ENCODE assay signal across 18 cellular contexts in genomic region chr9:92610470-92611420, GRCh38. TPM values are rescaled to one million over a fixed set of nuclear protein-coding genes. Genes with fewer than 3 reads are reported as not detected.
DNase-seq lines count a peak whose midpoint lies in the region; ATAC-seq, FAIRE-seq and TF ChIP-seq lines count a peak whose summit lies in the region.
"Had no signal": no experiment of that assay in that cellular context is flagged by ENCODE, and none has a peak within 500 bp of the region (broad histone marks: within the 10 kb centered on the region; RNA-seq: fewer than 3 reads in every experiment).

No MANE protein-coding gene starts in this region.

- H3K27ac ChIP-seq in K562 (ENCODE audit: extremely low read depth, low read depth, low read length), result no peak overlapping the region
- peak overlapping the region; percentile 86 for H3K27ac ChIP-seq in left ventricle myocardium inferior (replicated peaks)
- H3K27ac ChIP-seq in sigmoid colon, result peak overlapping the region; percentile 58 to 72 (median 69)
- no peak overlapping the region for H3K27ac ChIP-seq in spleen
- H3K27ac ChIP-seq: brain microvascular endothelial cell had no signal

- no TSS peak for BruUV-seq in K562 (replicated peaks; lab: Mats Ljungman, UMichigan)

- H3K36me3 ChIP-seq in K562 (ENCODE audit: control insufficient read depth, insufficient read depth, low read length), result peaks cover 45% of the 10 kb centered on the region
- peaks cover 43% of the 10 kb centered on the region for H3K36me3 ChIP-seq in left ventricle myocardium inferior
- peaks cover 0 to 15% (median 2%) of the 10 kb centered on the region in 4 donors for H3K36me3 ChIP-seq in sigmoid colon
- H3K36me3 ChIP-seq in spleen, result peaks cover 3 to 59% (median 42%) of the 10 kb centered on the region in 6 donors

- peak; percentile 56 for DNase-seq in AG20443 (ENCODE audit: low spot score)
- DNase-seq in K562 (ENCODE audit: extremely low read depth in 1 of 4, low spot score in 3 of 4), result no peak
- DNase-seq in left ventricle myocardium inferior, result peak; percentile 64
- DNase-seq in sigmoid colon, result no peak
- no peak for DNase-seq in omental fat pad (ENCODE audit: low spot score)
- no peak for DNase-seq in spleen
- no peak for DNase-seq in T1000 (lab: John Stamatoyannopoulos, UW)
- DNase-seq: activated CD4-positive, alpha-beta T cell treated with anti-CD3 and anti-CD28 coated beads, Interleukin-2, amount 10 ng/mL, durations not matched to agents 7 days and 5 days; activated T-cell treated with anti-CD3 and anti-CD28 coated beads, Interleukin-2, amount 50 U/mL, for 48 hours; AML-193; brain microvascular endothelial cell; DMS79; left colon; SHP77 treated with DMSO at 0.1 percent for 48 hours had no signal

- no peak overlapping the region for H3K4me2 ChIP-seq in K562 (ENCODE audit: insufficient read depth, low read length)

- no peak for TF ChIP-seq RAD21 in K562 (CRISPR knock-in tag; conservative IDR thresholded peaks at IDR 0.05 in 1 of 2, IDR thresholded peaks at IDR 0.05 in 1 of 2)

- intact Hi-C loops in K562 (cut with micrococcal nuclease) (no loop called here), left ventricle myocardium inferior (cut with micrococcal nuclease) (no loop called here), sigmoid colon (cut with DNase I) (no loop called here), spleen (cut with DNase I; ENCODE audit: low total_unique reads) (no loop called here)

- ATAC-seq in K562 (no peak; the same call in 2 of the 3 replicates), omental fat pad (ENCODE audit: low FRiP score) (no peak), HG03097 (IDR thresholded peaks at IDR 0.05; ENCODE audit: low FRiP score, unreplicated experiment) (no peak)
- ATAC-seq: left colon; natural killer cell treated with Interleukin-12 subunit alpha and Interleukin-12 subunit beta and Interleukin-15 and Interleukin-18, amount 100 ng/mL, for 72 hours had no signal

- in situ Hi-C loops in K562 (cut with MboI), result no loop called here

- H3K4me3 ChIP-seq in K562, result no peak overlapping the region
- no peak overlapping the region for H3K4me3 ChIP-seq in left ventricle myocardium inferior
- H3K4me3 ChIP-seq in sigmoid colon, result no peak overlapping the region
- no peak overlapping the region for H3K4me3 ChIP-seq in spleen
- H3K4me3 ChIP-seq: thoracic aorta had no signal

- TF ChIP-seq CTCF in K562 (IDR thresholded peaks at IDR 0.05 in 2 of 3, conservative IDR thresholded peaks at IDR 0.05 in 1 of 3; ENCODE audit: insufficient read depth in 2 of 3, low read depth in 1 of 3, low read length in 3 of 3) (no peak), left ventricle myocardium inferior (IDR thresholded peaks at IDR 0.05; ENCODE audit: borderline replicate concordance) (no peak), sigmoid colon (IDR thresholded peaks at IDR 0.05) (no peak), omental fat pad (IDR thresholded peaks at IDR 0.05) (no peak), spleen (IDR thresholded peaks at IDR 0.05 in 8 of 11, conservative IDR thresholded peaks at IDR 0.05 in 3 of 11) (no peak)

- no peaks in the 10 kb centered on the region for H4K20me1 ChIP-seq in K562 (replicated peaks; ENCODE audit: control insufficient read depth, insufficient read depth, low read length)

- peaks cover 0 to 14% of the 10 kb centered on the region in 2 experiments; a peak in 1 of 5 replicates for H3K4me1 ChIP-seq in K562 (replicated peaks in 1 of 2; ENCODE audit: control insufficient read depth in 2 of 2, insufficient read depth in 2 of 2, low read length in 2 of 2)
- H3K4me1 ChIP-seq in left ventricle myocardium inferior, result peaks cover 52% of the 10 kb centered on the region
- H3K4me1 ChIP-seq in sigmoid colon, result peaks cover 0 to 55% (median 39%) of the 10 kb centered on the region in 4 donors
- peaks cover 0 to 4% (median 0%) of the 10 kb centered on the region in 6 donors for H3K4me1 ChIP-seq in spleen

- CTCF ChIA-PET in K562 (lab: Yijun Ruan, JAX; ENCODE audit: low intra/inter-chr PET ratio), result no interaction called here

- H3K9me3 ChIP-seq in K562 (replicated peaks; ENCODE audit: control insufficient read depth, insufficient read depth, low read depth, low read length) (no peaks in the 10 kb centered on the region), left ventricle myocardium inferior (replicated peaks) (peaks cover 3% of the 10 kb centered on the region), sigmoid colon (no peaks in the 10 kb centered on the region), spleen (peaks cover 0 to 3% (median 2%) of the 10 kb centered on the region in 8 donors)
- H3K9me3 ChIP-seq: thoracic aorta had no signal

- FAIRE-seq in K562 (lab: Jason Lieb, UNC), result no peak
- FAIRE-seq: endometrium had no signal

- no peak for TF ChIP-seq EP300 in K562 (IDR thresholded peaks at IDR 0.05; ENCODE audit: low read length)
- TF ChIP-seq EP300 in sigmoid colon (IDR thresholded peaks at IDR 0.05), result peak in 1 of 4 donors; percentile 24

- no peak overlapping the region for H2AFZ ChIP-seq in K562 (ENCODE audit: low read depth, low read length)

- no peaks in the 10 kb centered on the region for H3K27me3 ChIP-seq in K562 (ENCODE audit: control insufficient read depth in 2 of 2, insufficient read depth in 2 of 2, low read length in 2 of 2)
- H3K27me3 ChIP-seq in left ventricle myocardium inferior (ENCODE audit: low read depth), result no peaks in the 10 kb centered on the region
- H3K27me3 ChIP-seq in sigmoid colon, result no peaks in the 10 kb centered on the region
- H3K27me3 ChIP-seq in spleen (replicated peaks in 1 of 7), result no peaks in the 10 kb centered on the region
- H3K27me3 ChIP-seq: brain microvascular endothelial cell had no signal

- no peaks in the 10 kb centered on the region for H3K9me1 ChIP-seq in K562 (ENCODE audit: control insufficient read depth, insufficient read depth, low read length)

- peak overlapping the region in 1 of 2 experiments; percentile 24; a peak in 2 of 4 replicates for H3K9ac ChIP-seq in K562 (ENCODE audit: insufficient read depth in 1 of 2, low read depth in 2 of 2, low read length in 2 of 2)

- POLR2A ChIA-PET in K562 (lab: Yijun Ruan, JAX), result no interaction called here

- H3K79me2 ChIP-seq in K562 (ENCODE audit: control insufficient read depth, insufficient read depth, low read length), result no peaks in the 10 kb centered on the region

- WGBS in K562 (ENCODE audit: insufficient coverage, low coverage, missing lambda C conversion rate), result 78% methylated on average over 26 of the region's 32 CpGs
- WGBS in sigmoid colon, 2 donors, result 91 to 92% methylated on average over 32 of the region's 32 CpGs
- 93 to 96% (median 95%) methylated on average over 22 to 32 of the region's 32 CpGs for WGBS in spleen, 5 donors

- TF ChIP-seq POLR2A in K562 (conservative IDR thresholded peaks at IDR 0.05) (no peak), sigmoid colon (IDR thresholded peaks at IDR 0.05) (no peak), spleen (IDR thresholded peaks at IDR 0.05) (no peak)

TF ChIP-seq in K562, 482 proteins besides CTCF, POLR2A, EP300 and RAD21:
- TF ChIP-seq HOXB6 (CRISPR knock-in tag; IDR thresholded peaks at IDR 0.05; ENCODE audit: borderline replicate concordance), result no peak
- TF ChIP-seq POLR2G (IDR thresholded peaks at IDR 0.05; ENCODE audit: low read depth, low read length), result peak; percentile 23; the same call in 1 of the 2 replicates
- TF ChIP-seq SETDB1 (IDR thresholded peaks at IDR 0.05; ENCODE audit: low read length), result no peak
- TF ChIP-seq ARID2 (IDR thresholded peaks at IDR 0.05), result no peak
- TF ChIP-seq ZNF316 (IDR thresholded peaks at IDR 0.05), result peak; percentile 60
- TF ChIP-seq RBFOX2 (IDR thresholded peaks at IDR 0.05; ENCODE audit: low read depth, low read length), result no peak
- no peak for TF ChIP-seq SRSF7 (optimal IDR thresholded peaks at IDR 0.05; ENCODE audit: low read depth, low read length)
- TF ChIP-seq NFE2 (IDR thresholded peaks at IDR 0.05; ENCODE audit: low read depth), result peak; percentile 29; the same call in 1 of the 2 replicates
- no peak for TF ChIP-seq ETV5 (CRISPR knock-in tag; IDR thresholded peaks at IDR 0.05; ENCODE audit: low read depth)
- TF ChIP-seq ZNF695 (CRISPR knock-in tag; IDR thresholded peaks at IDR 0.05), result no peak
- no peak for TF ChIP-seq ID3 (CRISPR knock-in tag; IDR thresholded peaks at IDR 0.05)
- no peak for TF ChIP-seq ID3 (tag; IDR thresholded peaks at IDR 0.05)
- TF ChIP-seq CEBPB (tag; IDR thresholded peaks at IDR 0.05), result no peak
- TF ChIP-seq ZKSCAN1 (IDR thresholded peaks at IDR 0.05; ENCODE audit: low read depth, low read length), result no peak
- TF ChIP-seq C11orf30 (IDR thresholded peaks at IDR 0.05; ENCODE audit: low read depth), result peak; percentile 60

RNA-seq across cellular contexts. Expression of gene IPPK, which starts 59.2 kb away (rescaled TPM):
- 42.1 and 46.0 TPM in 2 replicates for total RNA-seq in K562 (2011; cell fraction: chromatin; rRNA removed; ENCODE audit: low replicate concordance)
- total RNA-seq in K562 (2011; cell fraction: nucleolus; rRNA removed), result 27.7 and 28.2 TPM in 2 replicates
- 26.2 and 30.0 TPM in 2 replicates for total RNA-seq in K562 (2011; cell fraction: nucleoplasm; rRNA removed)
- total RNA-seq in K562 (2014; rRNA removed), result 11.2 and 11.3 TPM in 2 replicates
- total RNA-seq in K562 (2014; rRNA removed; fragmentation: Illumina TruSeq; extraction: Trizol), result 14.2 and 14.5 TPM in 2 replicates
- total RNA-seq in K562 (2015; rRNA removed; fragmentation: Illumina TruSeq; extraction: Trizol), result 11.1 and 11.2 TPM in 2 replicates
- total RNA-seq in K562 (2021), result 9.7 and 11.1 TPM in 2 replicates
- 21.1 and 22.2 TPM in 2 replicates for polyA plus RNA-seq in K562 (2011; rRNA removed)
- polyA plus RNA-seq in K562 (2011; cell fraction: cytosol; rRNA removed), result 19.0 and 20.1 TPM in 2 replicates
- polyA plus RNA-seq in K562 (2011; cell fraction: nucleus; rRNA removed), result 58.7 and 61.8 TPM in 2 replicates
- polyA plus RNA-seq in K562 (2012), result 8.4 and 9.4 TPM in 2 replicates
- polyA plus RNA-seq in K562 (2014; fragmentation: Illumina TruSeq; extraction: Trizol), result 15.2 and 16.0 TPM in 2 replicates
- 1 to 10 TPM; 3.1 TPM for polyA plus RNA-seq in K562 (2014; fragmentation: Nextera tagmentation; extraction: Ambion mirVana)
- 10.9 and 13.0 TPM in 2 replicates for polyA plus RNA-seq in K562 (2014; rRNA removed)
- polyA minus RNA-seq in K562 (2011; rRNA and poly(A)+ RNA removed), result 31.1 and 42.9 TPM in 2 replicates
- 11.0 and 13.6 TPM in 2 replicates for polyA minus RNA-seq in K562 (2011; cell fraction: cytosol; rRNA and poly(A)+ RNA removed)
- 10.8 and 11.0 TPM in 2 replicates for polyA minus RNA-seq in K562 (2011; cell fraction: nucleus; rRNA and poly(A)+ RNA removed)
- 7.3 TPM for total RNA-seq in left ventricle myocardium inferior
- 10 to 100 TPM in 1 of 4 donors, 1 to 10 TPM in 3; 5.7 to 12.5 (median 6.9) TPM for total RNA-seq in sigmoid colon
- polyA plus RNA-seq in sigmoid colon, result 1 to 10 TPM; 3.6 to 7.8 (median 4.4) TPM
- 10 to 100 TPM in 3 of 4 donors, 1 to 10 TPM in 1; 10.0 to 26.2 (median 12.5) TPM for total RNA-seq in omental fat pad
- total RNA-seq in spleen, result 10 to 100 TPM in 6 of 7 donors, 1 to 10 TPM in 1; 10.0 to 14.6 (median 12.1) TPM
- 1 to 10 TPM; 6.1 to 7.9 (median 6.4) TPM for polyA plus RNA-seq in spleen

Comparison
In these comparisons a context has a peak if more than half of its experiments do, and no peak if none do; other contexts are left out.
1. DNase-seq: peak in AG20443 (single experiment) and left ventricle myocardium inferior (single experiment); none in K562 (0 of 4), sigmoid colon (single experiment), omental fat pad (single experiment), spleen (single experiment) and T1000 (single experiment).
2. H3K27ac ChIP-seq: peak in left ventricle myocardium inferior (single experiment) and sigmoid colon (4 of 4); none in K562 (single experiment) and spleen (0 of 8).